Comparison of ENCODE assay signal across 1 cellular context in genomic region chr2:188787661-188788044, GRCh38.
TF ChIP-seq lines count a peak whose summit lies in the region.

No MANE protein-coding gene starts in this region.

TF ChIP-seq in GM12878, 131 proteins besides CTCF, POLR2A, EP300 and RAD21 (continued from another document):
- TF ChIP-seq USF2 (IDR thresholded peaks at IDR 0.05; ENCODE audit: borderline replicate concordance, low read depth, low read length) (no peak), NFIC (IDR thresholded peaks at IDR 0.05; ENCODE audit: low read depth, low read length) (no peak), TAF1 (IDR thresholded peaks at IDR 0.05; ENCODE audit: borderline replicate concordance, low read depth, low read length) (no peak), PML (IDR thresholded peaks at IDR 0.05; ENCODE audit: low read length) (no peak), ASH2L (IDR thresholded peaks at IDR 0.05; ENCODE audit: borderline replicate concordance, low read depth) (no peak)
